Comparison of ENCODE assay signal across 2 cellular contexts in genomic region chr6:24744911-24745310, GRCh38.
A peak's percentile ranks its signal among the peaks of the same experiment; 100 is the strongest.
TF ChIP-seq lines count a peak whose summit lies in the region.

No MANE protein-coding gene starts in this region.

TF ChIP-seq in liver, 16 proteins besides CTCF, POLR2A, EP300 and RAD21:
- TF ChIP-seq RXRA (IDR thresholded peaks at IDR 0.05) (no peak), FOXA1 (IDR thresholded peaks at IDR 0.05) (peak; percentile 11)
TF ChIP-seq in liver: peak in this region for 1.

TF ChIP-seq in HepG2, 621 proteins besides CTCF, POLR2A, EP300 and RAD21:
- TF ChIP-seq ZNF878 (CRISPR knock-in tag; IDR thresholded peaks at IDR 0.05), result no peak
- TF ChIP-seq SIX4 (CRISPR knock-in tag; IDR thresholded peaks at IDR 0.05), result no peak
- TF ChIP-seq ATF7 (IDR thresholded peaks at IDR 0.05), result no peak
- no peak for TF ChIP-seq ATF7 (CRISPR knock-in tag; IDR thresholded peaks at IDR 0.05)
- TF ChIP-seq ZNF280B (CRISPR knock-in tag; IDR thresholded peaks at IDR 0.05; ENCODE audit: borderline replicate concordance), result no peak
- no peak for TF ChIP-seq ZNF740 (CRISPR knock-in tag; IDR thresholded peaks at IDR 0.05)
- TF ChIP-seq CCDC6 (CRISPR knock-in tag; IDR thresholded peaks at IDR 0.05), result no peak
- no peak for TF ChIP-seq ZFP91 (CRISPR knock-in tag; IDR thresholded peaks at IDR 0.05; ENCODE audit: borderline replicate concordance)
- TF ChIP-seq POGK (CRISPR knock-in tag; conservative IDR thresholded peaks at IDR 0.05), result no peak
- TF ChIP-seq ZNF782 (CRISPR knock-in tag; IDR thresholded peaks at IDR 0.05; ENCODE audit: borderline replicate concordance), result no peak
- TF ChIP-seq POGZ (CRISPR knock-in tag; IDR thresholded peaks at IDR 0.05), result no peak
- TF ChIP-seq TRAFD1 (CRISPR knock-in tag; IDR thresholded peaks at IDR 0.05; ENCODE audit: borderline replicate concordance), result no peak
- no peak for TF ChIP-seq FOXK2 (IDR thresholded peaks at IDR 0.05)
- no peak for TF ChIP-seq TP53 (CRISPR knock-in tag; conservative IDR thresholded peaks at IDR 0.05)
- no peak for TF ChIP-seq ZNF777 (CRISPR knock-in tag; IDR thresholded peaks at IDR 0.05)
- no peak for TF ChIP-seq SRSF1 (optimal IDR thresholded peaks at IDR 0.05; ENCODE audit: low read depth, low read length)
- no peak for TF ChIP-seq MTF1 (CRISPR knock-in tag; IDR thresholded peaks at IDR 0.05)
